In genomic region chr11:117457835-117458234, GRCh38 we compare ENCODE assay signal across 12 cellular contexts.
DNase-seq lines count a peak whose midpoint lies in the region; ATAC-seq, FAIRE-seq and TF ChIP-seq lines count a peak whose summit lies in the region.
"Had no signal": no experiment of that assay in that cellular context is flagged by ENCODE, and none has a peak within 500 bp of the region (broad histone marks: within the 10 kb centered on the region; RNA-seq: fewer than 3 reads in every experiment).

No MANE protein-coding gene starts in this region.

- peak in 1 of 2 donors; percentile 42 for ATAC-seq in CD4-positive, CD25-positive, alpha-beta regulatory T cell (ENCODE audit: low read depth in 2 of 2)
- ATAC-seq in K562, result peak; percentile 73
- ATAC-seq in sciatic nerve, result no peak
- no peak for ATAC-seq in PC-3

- H3K4me1 Mint-ChIP-seq in CD4-positive, CD25-positive, alpha-beta regulatory T cell, result peaks cover 0 to 21% (median 7%) of the 10 kb centered on the region in 4 donors

- H3K27ac ChIP-seq in CD4-positive, CD25-positive, alpha-beta regulatory T cell (ENCODE audit: insufficient read depth, low read length, poor library complexity, severe bottlenecking), result no peak overlapping the region
- H3K27ac ChIP-seq in K562 (ENCODE audit: extremely low read depth, low read depth, low read length) (no peak overlapping the region), ascending aorta (no peak overlapping the region), PC-3 (ENCODE audit: low read length) (no peak overlapping the region)

- no peak for TF ChIP-seq CTCF in GM06990 (IDR thresholded peaks at IDR 0.05; ENCODE audit: insufficient read depth, low read length, poor library complexity, severe bottlenecking)
- TF ChIP-seq CTCF in K562 (IDR thresholded peaks at IDR 0.05 in 2 of 3, conservative IDR thresholded peaks at IDR 0.05 in 1 of 3; ENCODE audit: insufficient read depth in 2 of 3, low read depth in 1 of 3, low read length in 3 of 3), result no peak
- TF ChIP-seq CTCF in ascending aorta (IDR thresholded peaks at IDR 0.05), result no peak
- no peak for TF ChIP-seq CTCF in PC-3 (conservative IDR thresholded peaks at IDR 0.05; ENCODE audit: low read depth, low read length)

- H3K79me2 ChIP-seq in K562 (ENCODE audit: control insufficient read depth, insufficient read depth, low read length) (no peaks in the 10 kb centered on the region), PC-3 (ENCODE audit: low read length) (no peaks in the 10 kb centered on the region)

- H3K4me3 ChIP-seq in CD4-positive, CD25-positive, alpha-beta regulatory T cell (ENCODE audit: low read depth, low read length), result no peak overlapping the region
- H3K4me3 ChIP-seq in GM06990 (replicated peaks; ENCODE audit: low read depth, low read length), result peak overlapping the region; percentile 28
- H3K4me3 ChIP-seq in K562, result no peak overlapping the region
- no peak overlapping the region for H3K4me3 ChIP-seq in ascending aorta
- H3K4me3 ChIP-seq in PC-3 (ENCODE audit: low read length), result no peak overlapping the region

- H3K9me1 ChIP-seq in K562 (ENCODE audit: control insufficient read depth, insufficient read depth, low read length), result no peaks in the 10 kb centered on the region

- H4K20me1 ChIP-seq in K562 (replicated peaks; ENCODE audit: control insufficient read depth, insufficient read depth, low read length) (peaks cover 4% of the 10 kb centered on the region; the same call in 1 of the 2 replicates), PC-3 (ENCODE audit: low read length) (no peaks in the 10 kb centered on the region)

- peaks cover 0 to 14% (median 8%) of the 10 kb centered on the region in 7 donors for H3K9me3 Mint-ChIP-seq in CD4-positive, CD25-positive, alpha-beta regulatory T cell

- in situ Hi-C loops in K562 (cut with MboI), result no loop called here

- CTCF ChIA-PET in K562 (lab: Yijun Ruan, JAX; ENCODE audit: low intra/inter-chr PET ratio), result no interaction called here
- CTCF ChIA-PET in PC-3 (lab: Charles Lee), result no interaction called here

- peak overlapping the region; percentile 58 to 83 (median 62) for H3K27ac Mint-ChIP-seq in CD4-positive, CD25-positive, alpha-beta regulatory T cell

- no peaks in the 10 kb centered on the region for H3K9me2 ChIP-seq in PC-3 (replicated peaks; ENCODE audit: low read length)

- TF ChIP-seq RAD21 in K562 (CRISPR knock-in tag; conservative IDR thresholded peaks at IDR 0.05 in 1 of 2, IDR thresholded peaks at IDR 0.05 in 1 of 2), result no peak

- peaks cover 4% of the 10 kb centered on the region for H3K4me1 ChIP-seq in CD4-positive, CD25-positive, alpha-beta regulatory T cell (ENCODE audit: control insufficient read depth, insufficient read depth, low read length, poor library complexity, severe bottlenecking)
- H3K4me1 ChIP-seq in K562 (replicated peaks in 1 of 2; ENCODE audit: control insufficient read depth in 2 of 2, insufficient read depth in 2 of 2, low read length in 2 of 2) (no peaks in the 10 kb centered on the region; a peak in 1 of 5 replicates), ascending aorta (no peaks in the 10 kb centered on the region), PC-3 (ENCODE audit: insufficient read depth, low read length) (no peaks in the 10 kb centered on the region)

- no peak for TF ChIP-seq EP300 in K562 (IDR thresholded peaks at IDR 0.05; ENCODE audit: low read length)

- H3K27me3 ChIP-seq in CD4-positive, CD25-positive, alpha-beta regulatory T cell (ENCODE audit: control insufficient read depth, insufficient read depth, low read length), result no peaks in the 10 kb centered on the region
- no peaks in the 10 kb centered on the region for H3K27me3 ChIP-seq in GM06990 (replicated peaks; ENCODE audit: control insufficient read depth, insufficient read depth, low read length)
- H3K27me3 ChIP-seq in K562 (ENCODE audit: control insufficient read depth in 2 of 2, insufficient read depth in 2 of 2, low read length in 2 of 2), result peaks cover 16 to 75% of the 10 kb centered on the region in 2 experiments; a peak in 4 of 5 replicates
- no peaks in the 10 kb centered on the region for H3K27me3 ChIP-seq in ascending aorta
- H3K27me3 ChIP-seq in PC-3 (ENCODE audit: low read length), result peaks cover 97% of the 10 kb centered on the region

- peaks cover 0 to 7% of the 10 kb centered on the region in 2 experiments for H3K9me3 ChIP-seq in CD4-positive, CD25-positive, alpha-beta regulatory T cell (ENCODE audit: control insufficient read depth in 2 of 2, low read length in 2 of 2)
- H3K9me3 ChIP-seq in K562 (replicated peaks; ENCODE audit: control insufficient read depth, insufficient read depth, low read depth, low read length) (no peaks in the 10 kb centered on the region), ascending aorta (peaks cover 0 to 3% of the 10 kb centered on the region in 2 donors), PC-3 (ENCODE audit: low read length) (peaks cover 4% of the 10 kb centered on the region)

- BruUV-seq in K562 (replicated peaks; lab: Mats Ljungman, UMichigan) (no TSS peak), PC-3 (replicated peaks; lab: Mats Ljungman, UMichigan) (no TSS peak)

- no peak overlapping the region for H3K4me3 Mint-ChIP-seq in CD4-positive, CD25-positive, alpha-beta regulatory T cell
- H3K4me3 Mint-ChIP-seq: stimulated activated naive CD8-positive, alpha-beta T cell treated with anti-CD3 and anti-CD28 coated beads, Interleukin-15, Interleukin-2, amounts not matched to agents 100 ng/mL and 50 ng/mL, for 24 hours had no signal

- H3F3A ChIP-seq in PC-3 (ENCODE audit: low read length, unreplicated experiment), result no peaks in the 10 kb centered on the region

- no peak overlapping the region for H2AFZ ChIP-seq in K562 (ENCODE audit: low read depth, low read length)
- H2AFZ ChIP-seq in PC-3 (ENCODE audit: low read length), result no peak overlapping the region

- FAIRE-seq in K562 (lab: Jason Lieb, UNC) (no peak), RCC 7860 (lab: Jason Lieb, UNC) (no peak)
- FAIRE-seq: G401.6 had no signal

- WGBS in K562 (ENCODE audit: insufficient coverage, low coverage, missing lambda C conversion rate), result under 1% methylated on average over 9 of the region's 9 CpGs

- no peaks in the 10 kb centered on the region for H3K36me3 ChIP-seq in CD4-positive, CD25-positive, alpha-beta regulatory T cell (ENCODE audit: control insufficient read depth, insufficient read depth, low read length)
- H3K36me3 ChIP-seq in GM06990 (ENCODE audit: control insufficient read depth, insufficient read depth, low read length) (no peaks in the 10 kb centered on the region), K562 (ENCODE audit: control insufficient read depth, insufficient read depth, low read length) (no peaks in the 10 kb centered on the region), ascending aorta (no peaks in the 10 kb centered on the region), PC-3 (ENCODE audit: low read depth, low read length) (no peaks in the 10 kb centered on the region)

- POLR2A ChIA-PET in K562 (lab: Yijun Ruan, JAX) (no interaction called here), PC-3 (lab: Charles Lee; ENCODE audit: unreplicated experiment) (no interaction called here)

- DNase-seq in CD4-positive, CD25-positive, alpha-beta regulatory T cell, result no peak
- no peak for DNase-seq in GM06990 (ENCODE audit: extremely low read depth, insufficient read length)
- peak; percentile 63 for DNase-seq in NCI-H2029 treated with DMSO at 0.1 percent for 48 hours (lab: John Stamatoyannopoulos, UW)
- DNase-seq in K562 (ENCODE audit: extremely low read depth in 1 of 4, low spot score in 3 of 4), result no peak
- no peak for DNase-seq in RCC 7860 (ENCODE audit: low spot score)
- no peak for DNase-seq in ascending aorta (ENCODE audit: low spot score in 2 of 2)
- no peak for DNase-seq in sciatic nerve (ENCODE audit: low spot score)
- DNase-seq in PC-3, result no peak
- DNase-seq: effector CD8-positive, alpha-beta T cell; foreskin melanocyte had no signal

- H3K9ac ChIP-seq in K562 (ENCODE audit: insufficient read depth in 1 of 2, low read depth in 2 of 2, low read length in 2 of 2) (no peak overlapping the region), PC-3 (ENCODE audit: low read length) (no peak overlapping the region)

- H3K27me3 Mint-ChIP-seq in CD4-positive, CD25-positive, alpha-beta regulatory T cell, result no peaks in the 10 kb centered on the region

- intact Hi-C loops in K562 (cut with micrococcal nuclease) (no loop called here), ascending aorta (cut with DNase I) (no loop called here), sciatic nerve (cut with DNase I) (no loop called here), PC-3 (cut with micrococcal nuclease) (no loop called here)

- peaks cover 4% of the 10 kb centered on the region for H3K36me3 Mint-ChIP-seq in CD4-positive, CD25-positive, alpha-beta regulatory T cell

- TF ChIP-seq POLR2A in K562 (conservative IDR thresholded peaks at IDR 0.05), result no peak

- H3K4me2 ChIP-seq in K562 (ENCODE audit: insufficient read depth, low read length) (no peak overlapping the region), PC-3 (ENCODE audit: low read length) (no peak overlapping the region)

TF ChIP-seq in K562, 482 proteins besides CTCF, POLR2A, EP300 and RAD21 (continues in another document):
- no peak for TF ChIP-seq XRCC4 (IDR thresholded peaks at IDR 0.05; ENCODE audit: extremely low read depth, insufficient read depth, insufficient read length)
- no peak for TF ChIP-seq HMBOX1 (IDR thresholded peaks at IDR 0.05)
- TF ChIP-seq ZNF830 (CRISPR knock-in tag; IDR thresholded peaks at IDR 0.05), result no peak
- TF ChIP-seq ZEB2 (IDR thresholded peaks at IDR 0.05), result no peak
- TF ChIP-seq NR4A1 (CRISPR knock-in tag; IDR thresholded peaks at IDR 0.05), result no peak
- TF ChIP-seq NR4A1 (tag; IDR thresholded peaks at IDR 0.05), result no peak
- no peak for TF ChIP-seq MXD1 (CRISPR knock-in tag; IDR thresholded peaks at IDR 0.05; ENCODE audit: borderline replicate concordance, poor library complexity, severe bottlenecking)
